Comparison of ENCODE assay signal across 1 cellular context in genomic region chr20:31603822-31604566, GRCh38.
TF ChIP-seq lines count a peak whose summit lies in the region.

No MANE protein-coding gene starts in this region.

TF ChIP-seq in K562, 482 proteins besides CTCF, POLR2A, EP300 and RAD21 (continued from another document and continues in another):
- TF ChIP-seq MLX (CRISPR knock-in tag; conservative IDR thresholded peaks at IDR 0.05) (no peak), ZBTB7A (IDR thresholded peaks at IDR 0.05; ENCODE audit: borderline replicate concordance, control insufficient read depth, low read depth, low read length) (peak; percentile 97; the same call in 1 of the 2 replicates), MXI1 (IDR thresholded peaks at IDR 0.05; ENCODE audit: low read depth, low read length) (peak; percentile 78), C11orf30 (IDR thresholded peaks at IDR 0.05; ENCODE audit: low read depth) (no peak), SNRNP70 (optimal IDR thresholded peaks at IDR 0.05; ENCODE audit: low read depth, low read length) (no peak), PCBP1 (IDR thresholded peaks at IDR 0.05; ENCODE audit: low read depth, low read length, poor library complexity, severe bottlenecking) (peak; percentile 72), SIN3A (IDR thresholded peaks at IDR 0.05; ENCODE audit: borderline replicate concordance in 2 of 2, control insufficient read depth in 1 of 2, low read depth in 2 of 2, low read length in 2 of 2) (peak; percentile 54 to 77; a peak in 3 of 4 replicates), CTBP1 (IDR thresholded peaks at IDR 0.05; ENCODE audit: borderline replicate concordance) (peak; percentile 68; the same call in 1 of the 2 replicates), TAF7 (tag; IDR thresholded peaks at IDR 0.05) (no peak), SMC3 (conservative IDR thresholded peaks at IDR 0.05; ENCODE audit: insufficient read depth, low read depth, low read length) (no peak), SAFB (IDR thresholded peaks at IDR 0.05; ENCODE audit: borderline replicate concordance, low read depth, low read length) (no peak), CHD7 (IDR thresholded peaks at IDR 0.05; ENCODE audit: low read depth, low read length) (no peak), HCFC1 (IDR thresholded peaks at IDR 0.05; ENCODE audit: low read depth, low read length) (peak; percentile 42; the same call in 1 of the 2 replicates), MYBL2 (IDR thresholded peaks at IDR 0.05; ENCODE audit: low read depth) (peak; percentile 79), MYBL2 (CRISPR knock-in tag; IDR thresholded peaks at IDR 0.05; ENCODE audit: borderline replicate concordance) (no peak; the same call in 1 of the 2 replicates), HDAC3 (IDR thresholded peaks at IDR 0.05; ENCODE audit: borderline replicate concordance, partially characterized antibody) (peak; percentile 36), OTX1 (CRISPR knock-in tag; IDR thresholded peaks at IDR 0.05) (no peak), E2F5 (CRISPR knock-in tag; IDR thresholded peaks at IDR 0.05) (no peak), CHD4 (IDR thresholded peaks at IDR 0.05; ENCODE audit: insufficient read depth, insufficient replicate concordance, low read depth, low read length, poor library complexity, severe bottlenecking) (no peak), TFAM (CRISPR knock-in tag; conservative IDR thresholded peaks at IDR 0.05) (no peak), ETS2 (tag; IDR thresholded peaks at IDR 0.05; ENCODE audit: borderline replicate concordance, poor library complexity, severe bottlenecking) (no peak), EP400 (IDR thresholded peaks at IDR 0.05) (peak; percentile 53), ZNF518B (CRISPR knock-in tag; IDR thresholded peaks at IDR 0.05) (no peak), ZFP1 (CRISPR knock-in tag; IDR thresholded peaks at IDR 0.05) (no peak), PKNOX1 (IDR thresholded peaks at IDR 0.05) (peak; percentile 92), ZBTB17 (CRISPR knock-in tag; IDR thresholded peaks at IDR 0.05) (no peak), SRSF7 (optimal IDR thresholded peaks at IDR 0.05; ENCODE audit: low read depth, low read length) (no peak), TAF1 (IDR thresholded peaks at IDR 0.05; ENCODE audit: control insufficient read depth, extremely low read depth, insufficient read depth, low read length, severe bottlenecking) (peak; percentile 49), HNRNPLL (IDR thresholded peaks at IDR 0.05; ENCODE audit: low read depth, low read length, poor library complexity, severe bottlenecking) (peak; percentile 49), PREB (CRISPR knock-in tag; IDR thresholded peaks at IDR 0.05) (no peak; the same call in 1 of the 2 replicates), TRIM28 (IDR thresholded peaks at IDR 0.05) (no peak), NFIC (IDR thresholded peaks at IDR 0.05) (0 out of 2 replicates have a peak, but pooled peaks have one; percentile 5), GMEB1 (CRISPR knock-in tag; IDR thresholded peaks at IDR 0.05) (no peak), SMARCC2 (IDR thresholded peaks at IDR 0.05; ENCODE audit: low read depth) (no peak)
